ENCODE assay signal across 8 cellular contexts in the genomic region with DNA sequence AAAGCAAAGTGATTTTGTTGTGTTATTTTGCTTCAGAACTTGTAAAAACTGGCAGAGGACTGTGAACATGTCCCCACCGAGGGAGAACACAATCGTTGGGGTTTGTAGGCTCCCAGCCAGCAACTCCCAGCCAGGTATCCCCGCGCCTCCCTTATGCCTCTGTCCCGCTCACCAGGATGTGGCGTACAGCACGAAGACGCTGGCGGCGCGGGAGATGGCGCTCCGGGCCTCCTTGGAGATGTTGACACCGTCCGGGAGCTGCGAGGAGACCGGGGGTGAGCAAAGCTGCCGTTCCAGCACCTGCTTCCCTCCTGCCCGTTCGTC. TPM values are rescaled to one million over a fixed set of nuclear protein-coding genes. Genes with fewer than 3 reads are reported as not detected.
A peak's percentile ranks its signal among the peaks of the same experiment; 100 is the strongest.
DNase-seq lines count a peak whose midpoint lies in the region; ATAC-seq and TF ChIP-seq lines count a peak whose summit lies in the region.

No MANE protein-coding gene starts in this region.

- H3K36me3 ChIP-seq in BJ (ENCODE audit: control insufficient read depth, insufficient read depth, low read length) (peaks cover 1% of the 10 kb centered on the region; the same call in 1 of the 2 replicates), stomach (peaks cover 9 to 21% (median 19%) of the 10 kb centered on the region in 4 donors)

- DNase-seq in BJ (ENCODE audit: low read depth) (no peak), stomach (peak; percentile 29), AG20443 (ENCODE audit: low spot score) (no peak), posterior vena cava (ENCODE audit: low spot score) (no peak), HEK293T (ENCODE audit: extremely low spot score) (no peak)
- DNase-seq in activated CD4-positive, alpha-beta memory T cell treated with anti-CD3 and anti-CD28 coated beads, Interleukin-2, amount 10 ng/mL, durations not matched to agents 7 days and 5 days = no peak

- CTCF ChIA-PET in BJ (lab: Yijun Ruan, JAX) = interaction anchor here (1.3 to 6.3 kb wide), 6 partner anchors 10 to 246 kb away, joined by 4 to 45 read pairs (median 6); partner anchors contain the start of genes ALAD, CDC26 and PRPF4
- CTCF ChIA-PET in activated CD4-positive, alpha-beta memory T cell treated with anti-CD3 and anti-CD28 coated beads, Interleukin-2, amount 10 ng/mL, durations not matched to agents 7 days and 5 days (lab: Charles Lee) = interaction anchor here (0.6 to 4.5 kb wide), 23 partner anchors 8 to 994 kb away, joined by 3 to 41 read pairs (median 4); partner anchors contain the start of genes ALAD, CDC26, FKBP15 and PRPF4
- CTCF ChIA-PET in HEK293T (lab: Yijun Ruan, JAX) = interaction anchor here (2.6 kb wide), 1 partner anchor 9 kb away, joined by 9 read pairs; the partner anchor contains the start of gene ALAD

- H3K36me3 Mint-ChIP-seq in activated CD4-positive, alpha-beta memory T cell treated with anti-CD3 and anti-CD28 coated beads, Interleukin-2, amount 10 ng/mL, durations not matched to agents 7 days and 5 days (ENCODE audit: low read depth) = peaks cover 37% of the 10 kb centered on the region

- POLR2A ChIA-PET in BJ (lab: Charles Lee) = interaction anchor here (0.6 to 1.3 kb wide), 6 partner anchors 9 to 240 kb away, joined by 3 to 8 read pairs (median 4); partner anchors contain the start of genes ALAD, CDC26 and PRPF4
- POLR2A ChIA-PET in activated CD4-positive, alpha-beta memory T cell treated with anti-CD3 and anti-CD28 coated beads, Interleukin-2, amount 10 ng/mL, durations not matched to agents 7 days and 5 days (lab: Charles Lee) = interaction anchor here (0.7 to 4.3 kb wide), 21 partner anchors 9 to 1926 kb away, joined by 3 to 56 read pairs (median 6); partner anchors contain the start of genes ALAD, BSPRY, CDC26 and ECPAS
- POLR2A ChIA-PET in HEK293T (lab: Yijun Ruan, JAX) = interaction anchor here (0.7 to 2.2 kb wide), 32 partner anchors 9 to 193 kb away, joined by 3 to 33 read pairs (median 4); partner anchors contain the start of genes ALAD, CDC26, HDHD3 and PRPF4

- TF ChIP-seq POLR2A in stomach (IDR thresholded peaks at IDR 0.05) = no peak

- peak overlapping the region; percentile 95 to 99 (median 98) for H3K27ac ChIP-seq in stomach

- intact Hi-C loops in stomach (cut with DNase I; ENCODE audit: low total_unique reads) = no loop called here
- intact Hi-C loops in posterior vena cava (cut with DNase I) = loop anchor here in 1 of 2 donors (10.0 kb wide), 1 partner anchor 135 kb away; the partner anchor contains the start of genes CDC26 and PRPF4

- H3K4me3 Mint-ChIP-seq in activated CD4-positive, alpha-beta memory T cell treated with anti-CD3 and anti-CD28 coated beads, Interleukin-2, amount 10 ng/mL, durations not matched to agents 7 days and 5 days = peak overlapping the region; percentile 98

- TF ChIP-seq EP300 in stomach (IDR thresholded peaks at IDR 0.05) = no peak

- peaks cover 37% of the 10 kb centered on the region for H3K4me1 Mint-ChIP-seq in activated CD4-positive, alpha-beta memory T cell treated with anti-CD3 and anti-CD28 coated beads, Interleukin-2, amount 10 ng/mL, durations not matched to agents 7 days and 5 days

- H3K4me1 ChIP-seq in stomach = peaks cover 6 to 44% (median 31%) of the 10 kb centered on the region in 4 donors

- no peaks in the 10 kb centered on the region for H3K9me3 ChIP-seq in stomach

- H3K27me3 ChIP-seq in BJ (ENCODE audit: control insufficient read depth, insufficient read depth, low read length) = no peaks in the 10 kb centered on the region
- H3K27me3 ChIP-seq in stomach = no peaks in the 10 kb centered on the region

- WGBS in stomach, 5 donors = 0 to 2% (median 0%) methylated on average over 13 to 20 of the region's 20 CpGs

- ATAC-seq in HG02623 (IDR thresholded peaks at IDR 0.05; ENCODE audit: unreplicated experiment) = peak; percentile 3

- H3K9me3 Mint-ChIP-seq in activated CD4-positive, alpha-beta memory T cell treated with anti-CD3 and anti-CD28 coated beads, Interleukin-2, amount 10 ng/mL, durations not matched to agents 7 days and 5 days = no peaks in the 10 kb centered on the region

- H3K27me3 Mint-ChIP-seq in activated CD4-positive, alpha-beta memory T cell treated with anti-CD3 and anti-CD28 coated beads, Interleukin-2, amount 10 ng/mL, durations not matched to agents 7 days and 5 days = no peaks in the 10 kb centered on the region

- TF ChIP-seq CTCF in BJ (IDR thresholded peaks at IDR 0.05; ENCODE audit: insufficient read depth, low read depth, low read length) (no peak), stomach (IDR thresholded peaks at IDR 0.05) (no peak)

- peak overlapping the region; percentile 99 for H3K27ac Mint-ChIP-seq in activated CD4-positive, alpha-beta memory T cell treated with anti-CD3 and anti-CD28 coated beads, Interleukin-2, amount 10 ng/mL, durations not matched to agents 7 days and 5 days

- H3K4me3 ChIP-seq in BJ (ENCODE audit: low read depth, low read length) (peak overlapping the region; percentile 99), iPS-11a (ENCODE audit: low read depth, low read length) (peak overlapping the region; percentile 92), stomach (peak overlapping the region; percentile 78 to 98 (median 88))

TF ChIP-seq in HEK293T, 16 proteins besides CTCF, POLR2A, EP300 and RAD21:
- TF ChIP-seq FOXK2 (IDR thresholded peaks at IDR 0.05) (no peak), NFRKB (IDR thresholded peaks at IDR 0.05) (no peak), CTBP1 (IDR thresholded peaks at IDR 0.05; ENCODE audit: borderline replicate concordance) (no peak), TARDBP (IDR thresholded peaks at IDR 0.05) (no peak), ARNT (IDR thresholded peaks at IDR 0.05) (no peak), BHLHE40 (IDR thresholded peaks at IDR 0.05; ENCODE audit: borderline replicate concordance) (no peak), ELF4 (IDR thresholded peaks at IDR 0.05) (no peak)

RNA-seq across cellular contexts. Expression of gene POLE3, which starts 0.6 kb away (rescaled TPM):
- 29.3 and 47.3 TPM in 2 replicates for polyA plus RNA-seq in BJ (2011; rRNA removed)
- 13.4 and 15.5 TPM in 2 replicates for polyA minus RNA-seq in BJ (2011; rRNA and poly(A)+ RNA removed)
- total RNA-seq in activated CD4-positive, alpha-beta memory T cell treated with anti-CD3 and anti-CD28 coated beads, Interleukin-2, amount 10 ng/mL, durations not matched to agents 7 days and 5 days = 10 to 100 TPM; 52.5 to 55.8 TPM
- total RNA-seq in stomach = 10 to 100 TPM in 3 of 5 donors, 1 to 10 TPM in 2; 4.1 to 47.4 (median 25.4) TPM
- polyA plus RNA-seq in stomach = 10 to 100 TPM; 31.0 to 39.1 (median 31.9) TPM
- total RNA-seq in posterior vena cava = 10 to 100 TPM; 24.3 to 25.4 TPM

RNA-seq across cellular contexts. Expression of gene C9orf43, which starts 0.7 kb away (rescaled TPM):
- polyA plus RNA-seq in BJ (2011; rRNA removed) = 0.23 and 0.49 TPM in 2 replicates
- polyA minus RNA-seq in BJ (2011; rRNA and poly(A)+ RNA removed) = 0.38 TPM in 1 of 2 replicates, not detected in the other
- total RNA-seq in activated CD4-positive, alpha-beta memory T cell treated with anti-CD3 and anti-CD28 coated beads, Interleukin-2, amount 10 ng/mL, durations not matched to agents 7 days and 5 days = under 1 TPM; 0.40 TPM
- total RNA-seq in stomach = under 1 TPM in 2 of 5 donors, not detected in 3; 0.55 to 0.58 TPM
- under 1 TPM; 0.19 to 0.61 (median 0.58) TPM for polyA plus RNA-seq in stomach
- under 1 TPM; 0.32 to 0.33 TPM for total RNA-seq in posterior vena cava

RNA-seq across cellular contexts. Expression of gene ALAD, which starts 8.8 kb away (rescaled TPM):
- polyA plus RNA-seq in BJ (2011; rRNA removed) (9.2 and 9.5 TPM in 2 replicates), stomach (10 to 100 TPM; 33.9 to 69.2 (median 64.8) TPM)
- polyA minus RNA-seq in BJ (2011; rRNA and poly(A)+ RNA removed) = 9.1 TPM in 2 replicates
- 10 to 100 TPM; 25.1 to 29.0 TPM for total RNA-seq in activated CD4-positive, alpha-beta memory T cell treated with anti-CD3 and anti-CD28 coated beads, Interleukin-2, amount 10 ng/mL, durations not matched to agents 7 days and 5 days
- total RNA-seq in stomach (100 to 1,000 TPM in 1 of 5 donors, 10 to 100 TPM in 4; 30.8 to 102 (median 44.8) TPM), posterior vena cava (10 to 100 TPM; 33.1 to 41.2 TPM)

RNA-seq across cellular contexts. Expression of gene HDHD3, which starts 33.1 kb away (rescaled TPM):
- 8.8 and 14.2 TPM in 2 replicates for polyA plus RNA-seq in BJ (2011; rRNA removed)
- polyA minus RNA-seq in BJ (2011; rRNA and poly(A)+ RNA removed) = 7.2 and 10.0 TPM in 2 replicates
- total RNA-seq in activated CD4-positive, alpha-beta memory T cell treated with anti-CD3 and anti-CD28 coated beads, Interleukin-2, amount 10 ng/mL, durations not matched to agents 7 days and 5 days = 10 to 100 TPM; 16.1 to 16.5 TPM
- total RNA-seq in stomach = 100 to 1,000 TPM in 3 of 5 donors, 10 to 100 TPM in 2; 41.3 to 120 (median 104) TPM
- polyA plus RNA-seq in stomach = 10 to 100 TPM; 42.5 to 81.1 (median 51.6) TPM
- 10 to 100 TPM in 1 of 2 donors, 1 to 10 TPM in 1; 7.6 to 10.6 TPM for total RNA-seq in posterior vena cava

RNA-seq across cellular contexts. Expression of gene RGS3, which starts 53.7 kb away (rescaled TPM):
- 50.1 and 66.4 TPM in 2 replicates for polyA plus RNA-seq in BJ (2011; rRNA removed)
- polyA minus RNA-seq in BJ (2011; rRNA and poly(A)+ RNA removed) = 24.5 and 31.8 TPM in 2 replicates
- total RNA-seq in activated CD4-positive, alpha-beta memory T cell treated with anti-CD3 and anti-CD28 coated beads, Interleukin-2, amount 10 ng/mL, durations not matched to agents 7 days and 5 days = 10 to 100 TPM; 22.7 to 24.0 TPM
- 10 to 100 TPM; 27.0 to 71.4 (median 49.2) TPM for total RNA-seq in stomach
- polyA plus RNA-seq in stomach = 10 to 100 TPM; 26.6 to 41.0 (median 30.4) TPM
- total RNA-seq in posterior vena cava = 10 to 100 TPM; 66.2 to 71.4 TPM
